Comparison of ENCODE assay signal across 19 cellular contexts in genomic region chr13:56700324-56700723, GRCh38.
"Had no signal": no experiment of that assay in that cellular context is flagged by ENCODE, and none has a peak within 500 bp of the region (broad histone marks: within the 10 kb centered on the region; RNA-seq: fewer than 3 reads in every experiment).

No MANE protein-coding gene starts in this region.

- H3K4me1 ChIP-seq: adrenal gland, left ventricle myocardium inferior, parathyroid adenoma, stomach had no signal

- ATAC-seq: activated CD4-positive, alpha-beta T cell treated with anti-CD3 and anti-CD28 coated beads for 36 hours; naive thymus-derived CD8-positive, alpha-beta T cell had no signal

- H3K9ac ChIP-seq: parathyroid adenoma had no signal

- H3K27ac ChIP-seq: adrenal gland, cardiac muscle cell, left ventricle myocardium inferior, neutrophil, parathyroid adenoma, stomach, thoracic aorta, WERI-Rb-1 had no signal

- H3K4me3 ChIP-seq: adrenal gland, cardiac muscle cell, left ventricle myocardium inferior, stomach, thoracic aorta had no signal

- H2AFZ ChIP-seq: parathyroid adenoma had no signal

- DNase-seq: activated CD4-positive, alpha-beta memory T cell treated with anti-CD3 and anti-CD28 coated beads for 36 hours; activated CD4-positive, alpha-beta T cell treated with anti-CD3 and anti-CD28 coated beads for 36 hours; activated effector memory CD4-positive, alpha-beta T cell treated with anti-CD3 and anti-CD28 coated beads, Interleukin-2, amount 50 U/mL, for 16 hours; activated T-cell treated with anti-CD3 and anti-CD28 coated beads, Interleukin-2, amount 50 U/mL, for 48 hours; adrenal gland; endodermal cell; erythroblast; hippocampal formation; left ventricle myocardium inferior; naive thymus-derived CD8-positive, alpha-beta T cell; stimulated activated CD4-positive, alpha-beta T cell treated with anti-CD3 and anti-CD28 coated beads, Interleukin-12 subunit alpha, Interleukin-12 subunit beta, amount 100 ng/mL, for 4 hours; stimulated activated CD4-positive, alpha-beta T cell treated with anti-CD3 and anti-CD28 coated beads, Interleukin-2, amount 100 ng/mL, for 24 hours; stomach; T-helper 9 cell; WERI-Rb-1 had no signal

- H3K9me3 ChIP-seq: adrenal gland, neutrophil, stomach, thoracic aorta had no signal

- H3K36me3 ChIP-seq: adrenal gland, cardiac muscle cell, left ventricle myocardium inferior, neutrophil, stomach, thoracic aorta, WERI-Rb-1 had no signal

- H3K27me3 ChIP-seq: adrenal gland, cardiac muscle cell, neutrophil, stomach had no signal
